In the genomic region with DNA sequence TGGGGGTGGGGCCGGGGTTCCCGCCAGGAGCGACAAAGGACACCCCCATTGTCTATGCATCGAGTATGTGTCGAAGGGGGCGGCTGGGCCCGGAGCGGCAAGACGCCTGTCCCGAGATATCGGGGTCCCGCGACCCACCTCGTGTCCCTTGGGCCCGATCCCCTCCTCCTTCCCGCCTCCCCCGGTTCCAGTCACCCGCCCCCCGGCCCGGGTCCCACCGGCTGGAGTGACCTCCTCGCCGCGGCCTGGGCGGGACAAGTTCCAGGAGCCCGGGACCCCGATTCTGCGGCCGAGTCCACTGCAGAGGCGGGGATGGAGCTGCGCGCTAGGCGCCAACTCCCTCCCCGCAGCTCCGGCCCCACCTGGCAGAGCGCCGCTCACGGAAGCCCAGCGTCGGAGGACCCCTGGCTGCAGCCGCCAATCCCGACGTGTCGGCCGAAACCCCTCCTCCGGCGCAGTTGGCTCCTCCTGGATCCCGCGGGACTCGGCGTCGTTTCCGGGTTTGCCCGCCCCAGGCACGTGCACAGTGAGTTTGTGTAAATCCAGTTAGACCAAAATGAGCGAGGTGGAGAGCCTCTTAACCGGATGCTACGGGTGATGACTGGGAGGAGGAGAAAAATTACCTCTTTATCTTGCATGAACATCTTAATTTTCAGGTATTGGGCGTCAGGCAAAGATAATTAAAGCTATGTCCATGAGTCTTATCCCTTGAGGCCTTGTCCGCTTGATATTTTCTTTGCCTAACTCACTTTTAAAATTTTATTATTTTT, we compare ENCODE assay signal across 8 cellular contexts. TPM values are rescaled to one million over a fixed set of nuclear protein-coding genes. Genes with fewer than 3 reads are reported as not detected.
DNase-seq lines count a peak whose midpoint lies in the region; ATAC-seq and TF ChIP-seq lines count a peak whose summit lies in the region.

A gene (minus strand): TSS at position 434 of the 770 bp plus-strand sequence. CDS start 493 bp downstream, outside the sequence.

- H3K27me3 Mint-ChIP-seq in activated T-cell treated with anti-CD3 and anti-CD28 coated beads, Interleukin-2, amount 50 U/mL, for 4 hours (ENCODE audit: low read depth): no peaks in the 10 kb centered on the region

- H3K9me3 Mint-ChIP-seq in activated T-cell treated with anti-CD3 and anti-CD28 coated beads, Interleukin-2, amount 50 U/mL, for 4 hours: no peaks in the 10 kb centered on the region

- H3K27ac ChIP-seq in 22Rv1 (peak within 1 kb of the TSS; percentile 96), muscle layer of colon (ENCODE audit: low read depth, low read length) (peak within 1 kb of the TSS; percentile 79)

- peak; percentile 81 for DNase-seq in HT1080 (ENCODE audit: low read depth)
- DNase-seq in activated T-cell treated with anti-CD3 and anti-CD28 coated beads, Interleukin-2, amount 50 U/mL, for 4 hours: peak; percentile 72
- DNase-seq in stimulated activated CD8-positive, alpha-beta memory T cell treated with anti-CD3 and anti-CD28 coated beads, Interleukin-7, amount 100 ng/mL, for 1 hour (ENCODE audit: low read depth in 2 of 2): peak; percentile 61 to 65

- H3K4me1 ChIP-seq in muscle layer of colon (ENCODE audit: insufficient read depth, low read length): peaks cover 9% of the 10 kb centered on the region

- H3K9ac ChIP-seq in muscle layer of colon (ENCODE audit: low read length): peak within 1 kb of the TSS; percentile 27

- H3K36me3 Mint-ChIP-seq in activated T-cell treated with anti-CD3 and anti-CD28 coated beads, Interleukin-2, amount 50 U/mL, for 4 hours (ENCODE audit: insufficient read depth): peaks cover 3% of the 10 kb centered on the region

- H3K4me3 ChIP-seq in muscle layer of colon (ENCODE audit: low read depth in 1 of 2, low read length in 2 of 2): peak within 1 kb of the TSS; percentile 43 to 58

- peaks cover 33% of the 10 kb centered on the region for H3K4me1 Mint-ChIP-seq in activated T-cell treated with anti-CD3 and anti-CD28 coated beads, Interleukin-2, amount 50 U/mL, for 4 hours (ENCODE audit: low read depth)

- ATAC-seq in GM18861 (IDR thresholded peaks at IDR 0.05; ENCODE audit: unreplicated experiment): peak; percentile 28
- peak; percentile 55 to 61 for ATAC-seq in activated T-cell treated with anti-CD3 and anti-CD28 coated beads, Interleukin-2, amount 50 U/mL, for 4 hours
- ATAC-seq in esophagus mucosa: peak; percentile 72

- H3K27me3 ChIP-seq in muscle layer of colon (ENCODE audit: control insufficient read depth in 1 of 2, insufficient read depth in 2 of 2, low read length in 2 of 2): no peaks in the 10 kb centered on the region

- TF ChIP-seq CTCF in 22Rv1 (IDR thresholded peaks at IDR 0.05): no peak

- peak within 1 kb of the TSS; percentile 90 for H3K4me3 Mint-ChIP-seq in activated T-cell treated with anti-CD3 and anti-CD28 coated beads, Interleukin-2, amount 50 U/mL, for 4 hours

- H3K9me3 ChIP-seq in muscle layer of colon (ENCODE audit: low read length): no peaks in the 10 kb centered on the region

- H3K36me3 ChIP-seq in muscle layer of colon (ENCODE audit: insufficient read depth, low read length): no peaks in the 10 kb centered on the region

TF ChIP-seq in PFSK-1, 5 proteins besides CTCF, POLR2A, EP300 and RAD21:
- no peak for TF ChIP-seq TAF1 (IDR thresholded peaks at IDR 0.05; ENCODE audit: borderline replicate concordance, insufficient read depth, low read length)
- no peak for TF ChIP-seq POLR2AphosphoS5 (IDR thresholded peaks at IDR 0.05; ENCODE audit: low read depth, low read length)
- peak; percentile 18 for TF ChIP-seq FOXP2 (optimal IDR thresholded peaks at IDR 0.05; ENCODE audit: borderline replicate concordance, extremely low read depth, extremely low read length, insufficient read depth)
- TF ChIP-seq SIN3A (IDR thresholded peaks at IDR 0.05; ENCODE audit: borderline replicate concordance, insufficient read depth, low read length): no peak
- TF ChIP-seq, protein P1, sequence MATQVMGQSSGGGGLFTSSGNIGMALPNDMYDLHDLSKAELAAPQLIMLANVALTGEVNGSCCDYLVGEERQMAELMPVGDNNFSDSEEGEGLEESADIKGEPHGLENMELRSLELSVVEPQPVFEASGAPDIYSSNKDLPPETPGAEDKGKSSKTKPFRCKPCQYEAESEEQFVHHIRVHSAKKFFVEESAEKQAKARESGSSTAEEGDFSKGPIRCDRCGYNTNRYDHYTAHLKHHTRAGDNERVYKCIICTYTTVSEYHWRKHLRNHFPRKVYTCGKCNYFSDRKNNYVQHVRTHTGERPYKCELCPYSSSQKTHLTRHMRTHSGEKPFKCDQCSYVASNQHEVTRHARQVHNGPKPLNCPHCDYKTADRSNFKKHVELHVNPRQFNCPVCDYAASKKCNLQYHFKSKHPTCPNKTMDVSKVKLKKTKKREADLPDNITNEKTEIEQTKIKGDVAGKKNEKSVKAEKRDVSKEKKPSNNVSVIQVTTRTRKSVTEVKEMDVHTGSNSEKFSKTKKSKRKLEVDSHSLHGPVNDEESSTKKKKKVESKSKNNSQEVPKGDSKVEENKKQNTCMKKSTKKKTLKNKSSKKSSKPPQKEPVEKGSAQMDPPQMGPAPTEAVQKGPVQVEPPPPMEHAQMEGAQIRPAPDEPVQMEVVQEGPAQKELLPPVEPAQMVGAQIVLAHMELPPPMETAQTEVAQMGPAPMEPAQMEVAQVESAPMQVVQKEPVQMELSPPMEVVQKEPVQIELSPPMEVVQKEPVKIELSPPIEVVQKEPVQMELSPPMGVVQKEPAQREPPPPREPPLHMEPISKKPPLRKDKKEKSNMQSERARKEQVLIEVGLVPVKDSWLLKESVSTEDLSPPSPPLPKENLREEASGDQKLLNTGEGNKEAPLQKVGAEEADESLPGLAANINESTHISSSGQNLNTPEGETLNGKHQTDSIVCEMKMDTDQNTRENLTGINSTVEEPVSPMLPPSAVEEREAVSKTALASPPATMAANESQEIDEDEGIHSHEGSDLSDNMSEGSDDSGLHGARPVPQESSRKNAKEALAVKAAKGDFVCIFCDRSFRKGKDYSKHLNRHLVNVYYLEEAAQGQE (IDR thresholded peaks at IDR 0.05; ENCODE audit: insufficient read depth in 1 of 2, low read depth in 2 of 2, low read length in 2 of 2): no peak

RNA-seq across cellular contexts. Expression of the gene that starts here (rescaled TPM):
- total RNA-seq in HT1080 (2014; rRNA removed; shearing (Covaris generic)): 33.8 and 37.6 TPM in 2 replicates
- polyA plus RNA-seq in HT1080 (2015; cell fraction: cytosol; rRNA removed): 28.5 and 43.4 TPM in 2 replicates
- polyA plus RNA-seq in HT1080 (2015; cell fraction: nucleus; rRNA removed): 25.7 and 35.5 TPM in 2 replicates
- polyA plus RNA-seq in PFSK-1 (2012; ENCODE audit: insufficient read length, low read depth): 20.3 TPM
- 10 to 100 TPM; 29.6 to 45.2 (median 41.5) TPM for total RNA-seq in activated T-cell treated with anti-CD3 and anti-CD28 coated beads, Interleukin-2, amount 50 U/mL, for 4 hours
- total RNA-seq in esophagus mucosa: 35.2 TPM

Comparison
In these comparisons a context has a peak if more than half of its experiments do, and no peak if none do; other contexts are left out.
1. Peak in every context shown above with its lines: DNase-seq, ATAC-seq, H3K4me3 ChIP-seq and H3K27ac ChIP-seq.